In genomic region chr9:127878001-127878651, GRCh38 we compare ENCODE assay signal across 9 cellular contexts. TPM values are rescaled to one million over a fixed set of nuclear protein-coding genes. Genes with fewer than 3 reads are reported as not detected.
DNase-seq lines count a peak whose midpoint lies in the region; ATAC-seq, FAIRE-seq and TF ChIP-seq lines count a peak whose summit lies in the region.
"Had no signal": no experiment of that assay in that cellular context is flagged by ENCODE, and none has a peak within 500 bp of the region (broad histone marks: within the 10 kb centered on the region; RNA-seq: fewer than 3 reads in every experiment).

No MANE protein-coding gene starts in this region.

- TF ChIP-seq CTCF in body of pancreas (IDR thresholded peaks at IDR 0.05), result no peak
- TF ChIP-seq CTCF in HepG2 (CRISPR knock-in tag; IDR thresholded peaks at IDR 0.05), result no peak
- TF ChIP-seq CTCF in suprapubic skin (IDR thresholded peaks at IDR 0.05), result no peak

- H3K36me3 ChIP-seq in body of pancreas (replicated peaks in 1 of 2; ENCODE audit: insufficient read depth in 1 of 2, low read depth in 2 of 2), result no peaks in the 10 kb centered on the region
- no peaks in the 10 kb centered on the region for H3K36me3 ChIP-seq in HepG2 (replicated peaks in 1 of 2; ENCODE audit: control insufficient read depth in 1 of 2, insufficient read depth in 2 of 2, low read length in 2 of 2)
- H3K36me3 ChIP-seq in suprapubic skin, result no peaks in the 10 kb centered on the region
- H3K36me3 ChIP-seq in effector memory CD4-positive, alpha-beta T cell (ENCODE audit: control insufficient read depth, insufficient read depth, low read length), result no peaks in the 10 kb centered on the region

- ATAC-seq in body of pancreas, result no peak
- peak; percentile 44 for ATAC-seq in HepG2
- no peak for ATAC-seq in HG03139 (IDR thresholded peaks at IDR 0.05; ENCODE audit: unreplicated experiment)

- DNase-seq in NCI-H146 (lab: John Stamatoyannopoulos, UW) (peak; percentile 25), NCI-H146 treated with DMSO at 0.1 percent for 48 hours (lab: John Stamatoyannopoulos, UW; ENCODE audit: unreplicated experiment) (no peak), body of pancreas (no peak), HepG2 (ENCODE audit: low spot score) (no peak), suprapubic skin (ENCODE audit: low spot score in 2 of 2) (peak in 1 of 2 donors; percentile 65), NCI-H187 (lab: John Stamatoyannopoulos, UW) (no peak)
- no peak for DNase-seq in effector memory CD4-positive, alpha-beta T cell
- DNase-seq: CD4-positive, CD25-positive, alpha-beta regulatory T cell had no signal

- H3K4me1 ChIP-seq in body of pancreas (peaks cover 45% of the 10 kb centered on the region), HepG2 (ENCODE audit: insufficient read depth, low read length) (peaks cover 38% of the 10 kb centered on the region), suprapubic skin (peaks cover 53% of the 10 kb centered on the region)
- peaks cover 8% of the 10 kb centered on the region for H3K4me1 ChIP-seq in effector memory CD4-positive, alpha-beta T cell (ENCODE audit: control insufficient read depth, insufficient read depth, low read length, poor library complexity, severe bottlenecking)

- no peaks in the 10 kb centered on the region for H3K79me2 ChIP-seq in HepG2 (ENCODE audit: insufficient read depth, low read length)

- H4K20me1 ChIP-seq in HepG2 (ENCODE audit: insufficient read depth, low read length), result no peaks in the 10 kb centered on the region

- in situ Hi-C loops in HepG2 (cut with HindIII; ENCODE audit: extremely low pct_ligation_motif_present, low pct_unique_long_range_greater_than_20kb), result no loop called here

- no peak for TF ChIP-seq POLR2A in body of pancreas (IDR thresholded peaks at IDR 0.05)
- no peak for TF ChIP-seq POLR2A in HepG2 (IDR thresholded peaks at IDR 0.05; ENCODE audit: insufficient read depth in 1 of 2, low read depth in 2 of 2, low read length in 2 of 2)
- TF ChIP-seq POLR2A in suprapubic skin (IDR thresholded peaks at IDR 0.05), result no peak

- POLR2A ChIA-PET in HepG2 (lab: Yijun Ruan, JAX), result interaction anchor here (1.0 to 2.3 kb wide), 2 partner anchors 19 to 39 kb away, joined by 6 read pairs; partner anchors contain the start of gene ST6GALNAC4

- H3K9me3 ChIP-seq in body of pancreas (no peaks in the 10 kb centered on the region), HepG2 (ENCODE audit: low read length) (no peaks in the 10 kb centered on the region), suprapubic skin (no peaks in the 10 kb centered on the region)
- no peaks in the 10 kb centered on the region for H3K9me3 ChIP-seq in effector memory CD4-positive, alpha-beta T cell (ENCODE audit: control insufficient read depth, low read length)

- TF ChIP-seq EP300 in HepG2 (IDR thresholded peaks at IDR 0.05; ENCODE audit: low read depth in 2 of 2, low read length in 2 of 2) (no peak), HepG2 (CRISPR knock-in tag; IDR thresholded peaks at IDR 0.05; ENCODE audit: borderline replicate concordance) (no peak), suprapubic skin (IDR thresholded peaks at IDR 0.05) (no peak)

- H3K27ac ChIP-seq in body of pancreas, result peak overlapping the region; percentile 51 to 74 (median 62)
- H3K27ac ChIP-seq in HepG2 (ENCODE audit: extremely low read length, insufficient read depth, low read length), result no peak overlapping the region
- H3K27ac ChIP-seq in suprapubic skin, result peak overlapping the region; percentile 73
- H3K27ac ChIP-seq in effector memory CD4-positive, alpha-beta T cell (ENCODE audit: insufficient read depth, low read length, poor library complexity, severe bottlenecking), result no peak overlapping the region

- peak overlapping the region; percentile 66 for H3K9ac ChIP-seq in HepG2 (ENCODE audit: insufficient read depth, low read depth, low read length)

- CTCF ChIA-PET in HepG2 (lab: Yijun Ruan, JAX; ENCODE audit: low intra/inter-chr PET ratio, low total read pairs), result no interaction called here

- no peak overlapping the region for H2AFZ ChIP-seq in HepG2 (ENCODE audit: low read length)

- intact Hi-C loops in body of pancreas (cut with DNase I), result loop anchor here (10.0 kb wide), 2 partner anchors 143 to 283 kb away; partner anchors contain the start of gene TOR2A
- intact Hi-C loops in HepG2 (cut with micrococcal nuclease; ENCODE audit: unreplicated experiment), result no loop called here

- no peak for TF ChIP-seq RAD21 in HepG2 (CRISPR knock-in tag; IDR thresholded peaks at IDR 0.05)

- no TSS peak for BruUV-seq in HepG2 (replicated peaks; lab: Mats Ljungman, UMichigan)

- H3K4me3 ChIP-seq in body of pancreas, result peak overlapping the region; percentile 26 to 34
- peak overlapping the region; percentile 67 to 82 (median 69) for H3K4me3 ChIP-seq in HepG2 (replicated peaks in 1 of 3; ENCODE audit: insufficient read depth in 1 of 3, low read depth in 2 of 3, low read length in 3 of 3)
- H3K4me3 ChIP-seq in suprapubic skin, result peak overlapping the region; percentile 57
- no peak overlapping the region for H3K4me3 ChIP-seq in effector memory CD4-positive, alpha-beta T cell (ENCODE audit: insufficient read depth, low read depth, low read length, poor library complexity, severe bottlenecking)

- 37 to 50% methylated on average over 8 to 18 of the region's 18 CpGs for WGBS in body of pancreas, 2 donors
- 29% methylated on average over 9 of the region's 18 CpGs for WGBS in HepG2 (ENCODE audit: low lambda C conversion rate)
- WGBS in suprapubic skin, result 37% methylated on average over 16 of the region's 18 CpGs

- H3K27me3 ChIP-seq in body of pancreas (no peaks in the 10 kb centered on the region), HepG2 (ENCODE audit: control insufficient read depth in 1 of 2, insufficient read depth in 2 of 2, low read length in 2 of 2) (no peaks in the 10 kb centered on the region), suprapubic skin (no peaks in the 10 kb centered on the region)
- H3K27me3 ChIP-seq in effector memory CD4-positive, alpha-beta T cell (replicated peaks; ENCODE audit: control insufficient read depth, insufficient read depth, low read length, poor library complexity, severe bottlenecking), result no peaks in the 10 kb centered on the region

- H3K4me2 ChIP-seq in HepG2 (ENCODE audit: low read depth, low read length), result peak overlapping the region; percentile 100

- FAIRE-seq in HepG2 (lab: Jason Lieb, UNC), result no peak

RNA-seq across cellular contexts. Expression of gene AK1, which starts 0.7 kb away (rescaled TPM):
- total RNA-seq in body of pancreas (10 to 100 TPM in 1 of 2 donors, 1 to 10 TPM in 1; 8.8 to 23.7 TPM), HepG2 (2016; rRNA removed; fragmentation: Illumina TruSeq; extraction: Trizol) (25.7 and 32.8 TPM in 2 replicates), suprapubic skin (10 to 100 TPM; 22.6 to 36.0 (median 26.0) TPM)
- total RNA-seq in HepG2 (2016; cell fraction: cytosol; rRNA removed; fragmentation: Illumina TruSeq; extraction: Trizol; ENCODE audit: low read depth), result 12.5 and 17.4 TPM in 2 replicates
- 27.8 and 33.7 TPM in 2 replicates for total RNA-seq in HepG2 (2016; cell fraction: insoluble cytoplasmic fraction; rRNA removed; fragmentation: Illumina TruSeq; extraction: Trizol)
- 18.2 and 19.8 TPM in 2 replicates for total RNA-seq in HepG2 (2016; cell fraction: membrane; rRNA removed; fragmentation: Illumina TruSeq; extraction: Trizol)
- total RNA-seq in HepG2 (2016; cell fraction: nucleus; rRNA removed; fragmentation: Illumina TruSeq; extraction: Trizol), result 13.7 and 15.3 TPM in 2 replicates
- polyA plus RNA-seq in HepG2 (2011; rRNA removed), result 19.1 and 28.5 TPM in 2 replicates
- polyA plus RNA-seq in HepG2 (2011; cell fraction: cytosol; rRNA removed), result 29.9 and 38.0 TPM in 2 replicates
- polyA plus RNA-seq in HepG2 (2011; cell fraction: nucleus; rRNA removed), result 34.1 and 55.6 TPM in 2 replicates
- polyA plus RNA-seq in HepG2 (2012), result 17.5 and 23.3 TPM in 2 replicates
- polyA plus RNA-seq in HepG2 (2016; cell fraction: cytosol; fragmentation: Illumina TruSeq; extraction: Trizol; ENCODE audit: low read depth), result 28.9 and 48.9 TPM in 2 replicates
- 44.7 and 50.7 TPM in 2 replicates for polyA plus RNA-seq in HepG2 (2016; cell fraction: insoluble cytoplasmic fraction; fragmentation: Illumina TruSeq; extraction: Trizol; ENCODE audit: low read depth)
- 31.6 and 41.6 TPM in 2 replicates for polyA plus RNA-seq in HepG2 (2016; cell fraction: membrane; fragmentation: Illumina TruSeq; extraction: Trizol; ENCODE audit: low read depth)
- polyA plus RNA-seq in HepG2 (2016; cell fraction: nucleus; fragmentation: Illumina TruSeq; extraction: Trizol; ENCODE audit: insufficient read depth, low read depth), result 39.2 and 40.7 TPM in 2 replicates
- polyA minus RNA-seq in HepG2 (2011; rRNA and poly(A)+ RNA removed; ENCODE audit: low replicate concordance), result 3.6 and 45.8 TPM in 2 replicates
- 3.8 and 5.4 TPM in 2 replicates for polyA minus RNA-seq in HepG2 (2011; cell fraction: cytosol; rRNA and poly(A)+ RNA removed)
- 1.7 and 4.1 TPM in 2 replicates for polyA minus RNA-seq in HepG2 (2011; cell fraction: nucleus; rRNA and poly(A)+ RNA removed)

RNA-seq across cellular contexts. Expression of gene ST6GALNAC6, which starts 21.3 kb away (rescaled TPM):
- total RNA-seq in body of pancreas (10 to 100 TPM; 46.1 to 66.7 TPM), HepG2 (2016; rRNA removed; fragmentation: Illumina TruSeq; extraction: Trizol) (16.7 and 18.5 TPM in 2 replicates), suprapubic skin (10 to 100 TPM; 41.6 to 50.5 (median 47.0) TPM)
- 13.5 and 13.9 TPM in 2 replicates for total RNA-seq in HepG2 (2016; cell fraction: cytosol; rRNA removed; fragmentation: Illumina TruSeq; extraction: Trizol; ENCODE audit: low read depth)
- 11.7 and 18.2 TPM in 2 replicates for total RNA-seq in HepG2 (2016; cell fraction: insoluble cytoplasmic fraction; rRNA removed; fragmentation: Illumina TruSeq; extraction: Trizol)
- 42.0 and 46.1 TPM in 2 replicates for total RNA-seq in HepG2 (2016; cell fraction: membrane; rRNA removed; fragmentation: Illumina TruSeq; extraction: Trizol)
- 13.4 and 15.1 TPM in 2 replicates for total RNA-seq in HepG2 (2016; cell fraction: nucleus; rRNA removed; fragmentation: Illumina TruSeq; extraction: Trizol)
- polyA plus RNA-seq in HepG2 (2011; rRNA removed), result 65.4 and 103 TPM in 2 replicates
- 63.0 and 69.3 TPM in 2 replicates for polyA plus RNA-seq in HepG2 (2011; cell fraction: cytosol; rRNA removed)
- polyA plus RNA-seq in HepG2 (2011; cell fraction: nucleus; rRNA removed), result 134 and 138 TPM in 2 replicates
- 36.1 and 53.0 TPM in 2 replicates for polyA plus RNA-seq in HepG2 (2012)
- 33.4 and 37.1 TPM in 2 replicates for polyA plus RNA-seq in HepG2 (2016; cell fraction: cytosol; fragmentation: Illumina TruSeq; extraction: Trizol; ENCODE audit: low read depth)
- 18.0 and 19.3 TPM in 2 replicates for polyA plus RNA-seq in HepG2 (2016; cell fraction: insoluble cytoplasmic fraction; fragmentation: Illumina TruSeq; extraction: Trizol; ENCODE audit: low read depth)
- polyA plus RNA-seq in HepG2 (2016; cell fraction: membrane; fragmentation: Illumina TruSeq; extraction: Trizol; ENCODE audit: low read depth), result 54.8 and 59.0 TPM in 2 replicates
- 32.9 and 35.5 TPM in 2 replicates for polyA plus RNA-seq in HepG2 (2016; cell fraction: nucleus; fragmentation: Illumina TruSeq; extraction: Trizol; ENCODE audit: insufficient read depth, low read depth)
- 41.6 and 91.9 TPM in 2 replicates for polyA minus RNA-seq in HepG2 (2011; rRNA and poly(A)+ RNA removed; ENCODE audit: low replicate concordance)
- polyA minus RNA-seq in HepG2 (2011; cell fraction: cytosol; rRNA and poly(A)+ RNA removed), result 15.4 and 21.1 TPM in 2 replicates
- polyA minus RNA-seq in HepG2 (2011; cell fraction: nucleus; rRNA and poly(A)+ RNA removed), result 22.4 and 22.6 TPM in 2 replicates

RNA-seq across cellular contexts. Expression of gene ENG, which starts 23.7 kb away (rescaled TPM):
- total RNA-seq in body of pancreas, result 10 to 100 TPM; 20.2 to 26.7 TPM
- total RNA-seq in HepG2 (2016; rRNA removed; fragmentation: Illumina TruSeq; extraction: Trizol), result 0.02 TPM in 1 of 2 replicates, not detected in the other
- total RNA-seq in HepG2 (2016; cell fraction: cytosol; rRNA removed; fragmentation: Illumina TruSeq; extraction: Trizol; ENCODE audit: low read depth), result not detected in 2 replicates
- 0.07 and 0.17 TPM in 2 replicates for total RNA-seq in HepG2 (2016; cell fraction: insoluble cytoplasmic fraction; rRNA removed; fragmentation: Illumina TruSeq; extraction: Trizol)
- total RNA-seq in HepG2 (2016; cell fraction: membrane; rRNA removed; fragmentation: Illumina TruSeq; extraction: Trizol), result 0.07 and 0.22 TPM in 2 replicates
- 0.25 TPM in 1 of 2 replicates, not detected in the other for total RNA-seq in HepG2 (2016; cell fraction: nucleus; rRNA removed; fragmentation: Illumina TruSeq; extraction: Trizol)
- 1.1 and 1.4 TPM in 2 replicates for polyA plus RNA-seq in HepG2 (2011; rRNA removed)
- polyA plus RNA-seq in HepG2 (2011; cell fraction: cytosol; rRNA removed), result 0.82 and 1.1 TPM in 2 replicates
- polyA plus RNA-seq in HepG2 (2011; cell fraction: nucleus; rRNA removed), result 2.1 and 2.3 TPM in 2 replicates
- polyA plus RNA-seq in HepG2 (2012), result 1.4 and 1.5 TPM in 2 replicates
- polyA plus RNA-seq in HepG2 (2016; cell fraction: cytosol; fragmentation: Illumina TruSeq; extraction: Trizol; ENCODE audit: low read depth), result not detected in 2 replicates
- polyA plus RNA-seq in HepG2 (2016; cell fraction: insoluble cytoplasmic fraction; fragmentation: Illumina TruSeq; extraction: Trizol; ENCODE audit: low read depth), result 0.08 TPM in 1 of 2 replicates, not detected in the other
- 0.06 and 0.13 TPM in 2 replicates for polyA plus RNA-seq in HepG2 (2016; cell fraction: membrane; fragmentation: Illumina TruSeq; extraction: Trizol; ENCODE audit: low read depth)
- polyA plus RNA-seq in HepG2 (2016; cell fraction: nucleus; fragmentation: Illumina TruSeq; extraction: Trizol; ENCODE audit: insufficient read depth, low read depth), result 0.20 and 0.22 TPM in 2 replicates
- polyA minus RNA-seq in HepG2 (2011; rRNA and poly(A)+ RNA removed; ENCODE audit: low replicate concordance), result 1.2 and 26.5 TPM in 2 replicates
- polyA minus RNA-seq in HepG2 (2011; cell fraction: cytosol; rRNA and poly(A)+ RNA removed), result 0.30 and 0.62 TPM in 2 replicates
- polyA minus RNA-seq in HepG2 (2011; cell fraction: nucleus; rRNA and poly(A)+ RNA removed), result 0.75 and 0.90 TPM in 2 replicates
- 10 to 100 TPM; 17.2 to 38.7 (median 31.2) TPM for total RNA-seq in suprapubic skin

RNA-seq across cellular contexts. Expression of gene ST6GALNAC4, which starts 38.7 kb away (rescaled TPM):
- total RNA-seq in body of pancreas, result 10 to 100 TPM; 36.6 to 63.8 TPM
- total RNA-seq in HepG2 (2016; rRNA removed; fragmentation: Illumina TruSeq; extraction: Trizol), result 14.8 and 18.8 TPM in 2 replicates
- total RNA-seq in HepG2 (2016; cell fraction: cytosol; rRNA removed; fragmentation: Illumina TruSeq; extraction: Trizol; ENCODE audit: low read depth), result 35.6 and 43.0 TPM in 2 replicates
- 13.0 and 19.7 TPM in 2 replicates for total RNA-seq in HepG2 (2016; cell fraction: insoluble cytoplasmic fraction; rRNA removed; fragmentation: Illumina TruSeq; extraction: Trizol)
- total RNA-seq in HepG2 (2016; cell fraction: membrane; rRNA removed; fragmentation: Illumina TruSeq; extraction: Trizol), result 47.7 and 65.6 TPM in 2 replicates
- total RNA-seq in HepG2 (2016; cell fraction: nucleus; rRNA removed; fragmentation: Illumina TruSeq; extraction: Trizol), result 12.8 and 17.5 TPM in 2 replicates
- 27.7 and 36.4 TPM in 2 replicates for polyA plus RNA-seq in HepG2 (2011; rRNA removed)
- 26.2 and 47.9 TPM in 2 replicates for polyA plus RNA-seq in HepG2 (2011; cell fraction: cytosol; rRNA removed)
- polyA plus RNA-seq in HepG2 (2011; cell fraction: nucleus; rRNA removed), result 41.2 and 43.3 TPM in 2 replicates
- 14.8 and 21.6 TPM in 2 replicates for polyA plus RNA-seq in HepG2 (2012)
- 55.5 and 75.3 TPM in 2 replicates for polyA plus RNA-seq in HepG2 (2016; cell fraction: cytosol; fragmentation: Illumina TruSeq; extraction: Trizol; ENCODE audit: low read depth)
- polyA plus RNA-seq in HepG2 (2016; cell fraction: insoluble cytoplasmic fraction; fragmentation: Illumina TruSeq; extraction: Trizol; ENCODE audit: low read depth), result 20.6 and 23.9 TPM in 2 replicates
- polyA plus RNA-seq in HepG2 (2016; cell fraction: membrane; fragmentation: Illumina TruSeq; extraction: Trizol; ENCODE audit: low read depth), result 69.4 and 78.8 TPM in 2 replicates
- polyA plus RNA-seq in HepG2 (2016; cell fraction: nucleus; fragmentation: Illumina TruSeq; extraction: Trizol; ENCODE audit: insufficient read depth, low read depth), result 25.2 and 32.3 TPM in 2 replicates
- polyA minus RNA-seq in HepG2 (2011; rRNA and poly(A)+ RNA removed; ENCODE audit: low replicate concordance), result 74.4 and 118 TPM in 2 replicates
- polyA minus RNA-seq in HepG2 (2011; cell fraction: cytosol; rRNA and poly(A)+ RNA removed), result 40.0 and 42.1 TPM in 2 replicates
- polyA minus RNA-seq in HepG2 (2011; cell fraction: nucleus; rRNA and poly(A)+ RNA removed), result 15.6 and 17.8 TPM in 2 replicates
- total RNA-seq in suprapubic skin, result 10 to 100 TPM; 14.6 to 25.2 (median 20.2) TPM

RNA-seq across cellular contexts. Expression of gene PIP5KL1, which starts 52.5 kb away (rescaled TPM):
- total RNA-seq in body of pancreas (1 to 10 TPM; 1.3 to 2.6 TPM), HepG2 (2016; rRNA removed; fragmentation: Illumina TruSeq; extraction: Trizol) (0.20 TPM in 1 of 2 replicates, not detected in the other), suprapubic skin (10 to 100 TPM in 1 of 4 donors, 1 to 10 TPM in 3; 5.8 to 14.7 (median 9.2) TPM)
- total RNA-seq in HepG2 (2016; cell fraction: cytosol; rRNA removed; fragmentation: Illumina TruSeq; extraction: Trizol; ENCODE audit: low read depth), result 0.51 TPM in 1 of 2 replicates, not detected in the other
- 0.15 TPM in 1 of 2 replicates, not detected in the other for total RNA-seq in HepG2 (2016; cell fraction: insoluble cytoplasmic fraction; rRNA removed; fragmentation: Illumina TruSeq; extraction: Trizol)
- total RNA-seq in HepG2 (2016; cell fraction: membrane; rRNA removed; fragmentation: Illumina TruSeq; extraction: Trizol), result not detected in 2 replicates
- total RNA-seq in HepG2 (2016; cell fraction: nucleus; rRNA removed; fragmentation: Illumina TruSeq; extraction: Trizol), result 0.56 TPM in 1 of 2 replicates, not detected in the other
- polyA plus RNA-seq in HepG2 (2011; rRNA removed), result 0.44 and 0.49 TPM in 2 replicates
- 0.17 and 0.32 TPM in 2 replicates for polyA plus RNA-seq in HepG2 (2011; cell fraction: cytosol; rRNA removed)
- 5.3 and 9.9 TPM in 2 replicates for polyA plus RNA-seq in HepG2 (2011; cell fraction: nucleus; rRNA removed)
- polyA plus RNA-seq in HepG2 (2012), result 0.32 and 0.67 TPM in 2 replicates
- 0.24 TPM in 1 of 2 replicates, not detected in the other for polyA plus RNA-seq in HepG2 (2016; cell fraction: cytosol; fragmentation: Illumina TruSeq; extraction: Trizol; ENCODE audit: low read depth)
- not detected in 2 replicates for polyA plus RNA-seq in HepG2 (2016; cell fraction: insoluble cytoplasmic fraction; fragmentation: Illumina TruSeq; extraction: Trizol; ENCODE audit: low read depth)
- not detected in 2 replicates for polyA plus RNA-seq in HepG2 (2016; cell fraction: membrane; fragmentation: Illumina TruSeq; extraction: Trizol; ENCODE audit: low read depth)
- 1.1 TPM in 1 of 2 replicates, not detected in the other for polyA plus RNA-seq in HepG2 (2016; cell fraction: nucleus; fragmentation: Illumina TruSeq; extraction: Trizol; ENCODE audit: insufficient read depth, low read depth)
- polyA minus RNA-seq in HepG2 (2011; rRNA and poly(A)+ RNA removed; ENCODE audit: low replicate concordance), result 0.72 and 1.4 TPM in 2 replicates
- polyA minus RNA-seq in HepG2 (2011; cell fraction: cytosol; rRNA and poly(A)+ RNA removed), result 0.88 TPM in 1 of 2 replicates, not detected in the other
- polyA minus RNA-seq in HepG2 (2011; cell fraction: nucleus; rRNA and poly(A)+ RNA removed), result 1.3 and 2.2 TPM in 2 replicates

Comparison
In these comparisons a context has a peak if more than half of its experiments do, and no peak if none do; other contexts are left out.
1. H3K27ac ChIP-seq: peak in body of pancreas (4 of 4) and suprapubic skin (single experiment); none in HepG2 (single experiment) and effector memory CD4-positive, alpha-beta T cell (single experiment).
2. RNA of gene ENG, which starts 23.7 kb away (total RNA-seq): 17.2 to 38.7 TPM in suprapubic skin and 20.2 to 26.7 TPM in body of pancreas; 0.02 to 0.25 TPM in HepG2; every median in the first group is over 10 times any median in the second.